In genomic region chr17:37286430-37286829, GRCh38 we compare ENCODE assay signal across 24 cellular contexts.
"Had no signal": no experiment of that assay in that cellular context is flagged by ENCODE, and none has a peak within 500 bp of the region (broad histone marks: within the 10 kb centered on the region; RNA-seq: fewer than 3 reads in every experiment).

No MANE protein-coding gene starts in this region.

- H3K27me3 ChIP-seq: right lobe of liver, tibial artery had no signal

- H3K27me3 Mint-ChIP-seq: activated CD4-positive, alpha-beta memory T cell treated with anti-CD3 and anti-CD28 coated beads for 36 hours; activated naive CD4-positive, alpha-beta T cell treated with anti-CD3 and anti-CD28 coated beads, Interleukin-2, amount 10 ng/mL, durations not matched to agents 7 days and 5 days; brain; natural killer cell treated with Interleukin-12 subunit alpha and Interleukin-12 subunit beta and Interleukin-15 and Interleukin-18, amount 100 ng/mL, for 72 hours; stimulated activated naive CD8-positive, alpha-beta T cell treated with anti-CD3 and anti-CD28 coated beads, Interleukin-15, Interleukin-2, amounts not matched to agents 100 ng/mL and 50 ng/mL, for 24 hours had no signal

- H3K4me3 ChIP-seq: right lobe of liver, skin epidermis, tibial artery had no signal

- ATAC-seq: activated T-cell treated with anti-CD3 and anti-CD28 coated beads, Interleukin-2, amount 50 U/mL, for 72 hours; esophagus mucosa; left ventricle myocardium superior; natural killer cell treated with Interleukin-12 subunit alpha and Interleukin-12 subunit beta and Interleukin-15 and Interleukin-18, amount 100 ng/mL, for 72 hours had no signal

- H3K27ac Mint-ChIP-seq: activated CD4-positive, alpha-beta memory T cell treated with anti-CD3 and anti-CD28 coated beads for 36 hours; activated naive CD4-positive, alpha-beta T cell treated with anti-CD3 and anti-CD28 coated beads, Interleukin-2, amount 10 ng/mL, durations not matched to agents 7 days and 5 days; activated T-cell treated with anti-CD3 and anti-CD28 coated beads, Interleukin-2, amount 50 U/mL, for 72 hours; natural killer cell treated with Interleukin-12 subunit alpha and Interleukin-12 subunit beta and Interleukin-15 and Interleukin-18, amount 100 ng/mL, for 72 hours; stimulated activated naive CD8-positive, alpha-beta T cell treated with anti-CD3 and anti-CD28 coated beads, Interleukin-15, Interleukin-2, amounts not matched to agents 100 ng/mL and 50 ng/mL, for 24 hours had no signal

- H3K4me3 Mint-ChIP-seq: activated CD4-positive, alpha-beta memory T cell treated with anti-CD3 and anti-CD28 coated beads for 36 hours; activated naive CD4-positive, alpha-beta T cell treated with anti-CD3 and anti-CD28 coated beads, Interleukin-2, amount 10 ng/mL, durations not matched to agents 7 days and 5 days; activated T-cell treated with anti-CD3 and anti-CD28 coated beads, Interleukin-2, amount 50 U/mL, for 72 hours; brain; natural killer cell treated with Interleukin-12 subunit alpha and Interleukin-12 subunit beta and Interleukin-15 and Interleukin-18, amount 100 ng/mL, for 72 hours; stimulated activated naive CD8-positive, alpha-beta T cell treated with anti-CD3 and anti-CD28 coated beads, Interleukin-15, Interleukin-2, amounts not matched to agents 100 ng/mL and 50 ng/mL, for 24 hours had no signal

- H3K9me3 Mint-ChIP-seq: activated CD4-positive, alpha-beta memory T cell treated with anti-CD3 and anti-CD28 coated beads for 36 hours; activated naive CD4-positive, alpha-beta T cell treated with anti-CD3 and anti-CD28 coated beads, Interleukin-2, amount 10 ng/mL, durations not matched to agents 7 days and 5 days; activated T-cell treated with anti-CD3 and anti-CD28 coated beads, Interleukin-2, amount 50 U/mL, for 72 hours; brain; natural killer cell treated with Interleukin-12 subunit alpha and Interleukin-12 subunit beta and Interleukin-15 and Interleukin-18, amount 100 ng/mL, for 72 hours; stimulated activated naive CD8-positive, alpha-beta T cell treated with anti-CD3 and anti-CD28 coated beads, Interleukin-15, Interleukin-2, amounts not matched to agents 100 ng/mL and 50 ng/mL, for 24 hours had no signal

- H3K27ac ChIP-seq: right lobe of liver, skin epidermis, tibial artery had no signal

- H3K9me3 ChIP-seq: right lobe of liver, tibial artery had no signal

- DNase-seq: activated CD4-positive, alpha-beta memory T cell treated with anti-CD3 and anti-CD28 coated beads for 36 hours; activated CD4-positive, alpha-beta T cell treated with anti-CD3 and anti-CD28 coated beads for 48 hours; activated effector memory CD4-positive, alpha-beta T cell treated with anti-CD3 and anti-CD28 coated beads, Interleukin-2, amount 50 U/mL, for 16 hours; activated naive CD4-positive, alpha-beta T cell treated with anti-CD3 and anti-CD28 coated beads, Interleukin-2, amount 10 ng/mL, durations not matched to agents 7 days and 5 days; activated T-cell treated with anti-CD3 and anti-CD28 coated beads, Interleukin-2, amount 50 U/mL, for 72 hours; caudate nucleus; dermis blood vessel endothelial cell; effector CD8-positive, alpha-beta T cell; foreskin melanocyte; hypothalamus; left ventricle myocardium superior; mammary epithelial cell; midbrain; occipital lobe; right lobe of liver; stimulated activated CD4-positive, alpha-beta T cell treated with anti-CD3 and anti-CD28 coated beads, Interleukin-1b, Interleukin-23, amount 100 ng/mL, for 48 hours; substantia nigra; T-helper 9 cell; tibial artery had no signal

- H3K4me1 Mint-ChIP-seq: brain had no signal
